Comparison of ENCODE assay signal across 10 cellular contexts in genomic region chr6:13769655-13770053, GRCh38. TPM values are rescaled to one million over a fixed set of nuclear protein-coding genes. Genes with fewer than 3 reads are reported as not detected.
DNase-seq lines count a peak whose midpoint lies in the region; ATAC-seq, FAIRE-seq and TF ChIP-seq lines count a peak whose summit lies in the region.
"Had no signal": no experiment of that assay in that cellular context is flagged by ENCODE, and none has a peak within 500 bp of the region (broad histone marks: within the 10 kb centered on the region; RNA-seq: fewer than 3 reads in every experiment).

No MANE protein-coding gene starts in this region.

- CTCF ChIA-PET in GM10248 (lab: Yijun Ruan, JAX) = interaction anchor here (1.1 kb wide), 1 partner anchor 21 kb away, joined by 4 read pairs; no protein-coding TSS in a partner anchor
- CTCF ChIA-PET in WTC11 (lab: Charles Lee) = interaction anchor here (1.0 to 2.4 kb wide), 8 partner anchors 9 to 282 kb away, joined by 3 to 9 read pairs (median 6); partner anchors contain the start of genes GFOD1 and NOL7

- no peak overlapping the region for H3K4me2 ChIP-seq in keratinocyte (ENCODE audit: control insufficient read depth, extremely low read depth, insufficient read depth, low read depth, low read length)

- no peaks in the 10 kb centered on the region for H3K27me3 Mint-ChIP-seq in WTC11 (ENCODE audit: low read depth)
- H3K27me3 Mint-ChIP-seq: activated naive CD4-positive, alpha-beta T cell treated with anti-CD3 and anti-CD28 coated beads, Interleukin-2, amount 50 U/mL, for 24 hours; CD4-positive, alpha-beta T cell had no signal

- no peaks in the 10 kb centered on the region for H3K36me3 Mint-ChIP-seq in WTC11
- H3K36me3 Mint-ChIP-seq: activated naive CD4-positive, alpha-beta T cell treated with anti-CD3 and anti-CD28 coated beads, Interleukin-2, amount 50 U/mL, for 24 hours had no signal

- no peaks in the 10 kb centered on the region for H4K20me1 ChIP-seq in keratinocyte (ENCODE audit: control insufficient read depth, extremely low read depth, insufficient read depth, low read length)

- no peak overlapping the region for H2AFZ ChIP-seq in keratinocyte (ENCODE audit: control insufficient read depth, low read length)

- H3K9me3 Mint-ChIP-seq in WTC11 = peaks cover 8% of the 10 kb centered on the region; the same call in 1 of the 2 replicates
- H3K9me3 Mint-ChIP-seq: activated naive CD4-positive, alpha-beta T cell treated with anti-CD3 and anti-CD28 coated beads, Interleukin-2, amount 50 U/mL, for 24 hours; CD4-positive, alpha-beta T cell had no signal

- POLR2A ChIA-PET in GM10248 (lab: Yijun Ruan, JAX) (no interaction called here), WTC11 (lab: Charles Lee) (interaction anchor here (0.6 kb wide), 1 partner anchor 202 kb away, joined by 3 read pairs; no protein-coding TSS in a partner anchor)

- dilution Hi-C loops in keratinocyte (cut with MboI; ENCODE audit: extremely low pct_ligation_motif_present, low sequenced_read_pairs) = no loop called here

- DNase-seq in GM10248 (ENCODE audit: extremely low spot score) (no peak), WTC11 (ENCODE audit: low spot score) (peak; percentile 65), keratinocyte (ENCODE audit: low read depth, low spot score) (no peak), small intestine (no peak), foreskin melanocyte (no peak)

- peak; percentile 58 for TF ChIP-seq CTCF in 22Rv1 (IDR thresholded peaks at IDR 0.05)
- peak; percentile 18 for TF ChIP-seq CTCF in GM10248 (IDR thresholded peaks at IDR 0.05; ENCODE audit: control extremely low read depth, extremely low read depth, low read depth, missing control alignments)
- peak; percentile 73 for TF ChIP-seq CTCF in WTC11 (IDR thresholded peaks at IDR 0.05)
- TF ChIP-seq CTCF in keratinocyte (optimal IDR thresholded peaks at IDR 0.05 in 1 of 3, IDR thresholded peaks at IDR 0.05 in 1 of 3, conservative IDR thresholded peaks at IDR 0.05 in 1 of 3; ENCODE audit: extremely low read depth in 1 of 3, insufficient read depth in 2 of 3, low read length in 3 of 3) = peak in 2 of 3 experiments; percentile 36 to 58

- H3K36me3 ChIP-seq in keratinocyte (ENCODE audit: control insufficient read depth in 2 of 2, extremely low read depth in 1 of 2, insufficient read depth in 2 of 2, low read length in 2 of 2) (no peaks in the 10 kb centered on the region), small intestine (ENCODE audit: control insufficient read depth in 2 of 2, insufficient read depth in 2 of 2, low read length in 2 of 2) (no peaks in the 10 kb centered on the region)

- peaks cover 17% of the 10 kb centered on the region for H3K4me1 Mint-ChIP-seq in WTC11

- H3K4me3 Mint-ChIP-seq in WTC11 = no peak overlapping the region
- H3K4me3 Mint-ChIP-seq: activated naive CD4-positive, alpha-beta T cell treated with anti-CD3 and anti-CD28 coated beads, Interleukin-2, amount 50 U/mL, for 24 hours; CD4-positive, alpha-beta T cell had no signal

- H3K9me3 ChIP-seq in keratinocyte (ENCODE audit: control insufficient read depth, low read depth, low read length) = no peaks in the 10 kb centered on the region
- H3K9me3 ChIP-seq in small intestine (ENCODE audit: control insufficient read depth, low read depth) = no peaks in the 10 kb centered on the region

- 88 to 92% (median 91%) methylated on average over 26 to 27 of the region's 27 CpGs for WGBS in small intestine, 3 donors

- peak; percentile 72 for ATAC-seq in WTC11
- no peak for ATAC-seq in GM19328 (IDR thresholded peaks at IDR 0.05; ENCODE audit: unreplicated experiment)
- ATAC-seq in GM21529 (IDR thresholded peaks at IDR 0.05; ENCODE audit: unreplicated experiment) = no peak

- no peak overlapping the region for H3K27ac ChIP-seq in 22Rv1
- no peak overlapping the region for H3K27ac ChIP-seq in keratinocyte (ENCODE audit: control insufficient read depth, insufficient read depth, low read length)
- no peak overlapping the region for H3K27ac ChIP-seq in small intestine (ENCODE audit: low read depth in 1 of 2, low read length in 1 of 2)

- no peak overlapping the region for H3K27ac Mint-ChIP-seq in WTC11
- H3K27ac Mint-ChIP-seq: activated naive CD4-positive, alpha-beta T cell treated with anti-CD3 and anti-CD28 coated beads, Interleukin-2, amount 50 U/mL, for 24 hours; CD4-positive, alpha-beta T cell had no signal

- FAIRE-seq in keratinocyte (lab: Jason Lieb, UNC) (no peak), small intestine (lab: Jason Lieb, UNC) (no peak)

- no peak overlapping the region for H3K4me3 ChIP-seq in keratinocyte (ENCODE audit: control insufficient read depth in 2 of 3, extremely low read depth in 1 of 3, insufficient read depth in 2 of 3, low read depth in 1 of 3, low read length in 3 of 3)
- no peak overlapping the region for H3K4me3 ChIP-seq in small intestine (ENCODE audit: low read depth in 1 of 2, low read length in 2 of 2)

- peaks cover 9% of the 10 kb centered on the region for H3K4me1 ChIP-seq in keratinocyte (ENCODE audit: control insufficient read depth, extremely low read depth, insufficient read depth, low read length)
- H3K4me1 ChIP-seq in small intestine (ENCODE audit: control insufficient read depth in 2 of 2, insufficient read depth in 1 of 2, low read depth in 1 of 2, low read length in 1 of 2) = no peaks in the 10 kb centered on the region

- H3K79me2 ChIP-seq in keratinocyte (ENCODE audit: control insufficient read depth, insufficient read depth, low read length) = no peaks in the 10 kb centered on the region

- H3K9ac ChIP-seq in keratinocyte (ENCODE audit: control insufficient read depth, extremely low read depth, insufficient read depth, low read length) = no peak overlapping the region

- no peaks in the 10 kb centered on the region for H3K9me1 ChIP-seq in keratinocyte (ENCODE audit: control insufficient read depth, extremely low read depth, insufficient read depth, low read length)

- H3K27me3 ChIP-seq in keratinocyte (ENCODE audit: control insufficient read depth, extremely low read depth, insufficient read depth, low read length) (no peaks in the 10 kb centered on the region), small intestine (ENCODE audit: control insufficient read depth in 2 of 2, insufficient read depth in 2 of 2, low read length in 2 of 2) (no peaks in the 10 kb centered on the region)

TF ChIP-seq in WTC11, 78 proteins besides CTCF, POLR2A, EP300 and RAD21 (continues in another document):
- TF ChIP-seq, protein P1, sequence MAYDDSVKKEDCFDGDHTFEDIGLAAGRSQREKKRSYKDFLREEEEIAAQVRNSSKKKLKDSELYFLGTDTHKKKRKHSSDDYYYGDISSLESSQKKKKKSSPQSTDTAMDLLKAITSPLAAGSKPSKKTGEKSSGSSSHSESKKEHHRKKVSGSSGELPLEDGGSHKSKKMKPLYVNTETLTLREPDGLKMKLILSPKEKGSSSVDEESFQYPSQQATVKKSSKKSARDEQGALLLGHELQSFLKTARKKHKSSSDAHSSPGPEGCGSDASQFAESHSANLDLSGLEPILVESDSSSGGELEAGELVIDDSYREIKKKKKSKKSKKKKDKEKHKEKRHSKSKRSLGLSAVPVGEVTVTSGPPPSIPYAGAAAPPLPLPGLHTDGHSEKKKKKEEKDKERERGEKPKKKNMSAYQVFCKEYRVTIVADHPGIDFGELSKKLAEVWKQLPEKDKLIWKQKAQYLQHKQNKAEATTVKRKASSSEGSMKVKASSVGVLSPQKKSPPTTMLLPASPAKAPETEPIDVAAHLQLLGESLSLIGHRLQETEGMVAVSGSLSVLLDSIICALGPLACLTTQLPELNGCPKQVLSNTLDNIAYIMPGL (CRISPR knock-in tag; IDR thresholded peaks at IDR 0.05) = peak; percentile 36; the same call in 1 of the 2 replicates
- TF ChIP-seq ZBTB43 (CRISPR knock-in tag; IDR thresholded peaks at IDR 0.05) = no peak

RNA-seq across cellular contexts. Expression of gene MCUR1, which starts 44.7 kb away (rescaled TPM):
- total RNA-seq in WTC11 (2021) = 28.1 to 31.6 TPM (median 30.4 TPM) in 3 replicates
- polyA plus RNA-seq in keratinocyte = 8.3 to 15.3 TPM (median 12.2 TPM) in 3 replicates
- 41.0 TPM for polyA plus RNA-seq in keratinocyte (2011; ENCODE audit: low read depth)
- polyA plus RNA-seq in keratinocyte (2011; cell fraction: cytosol; rRNA removed) = 9.6 and 15.4 TPM in 2 replicates
- 5.6 and 6.3 TPM in 2 replicates for polyA plus RNA-seq in keratinocyte (2011; cell fraction: nucleus; rRNA removed)
- 11.7 and 13.1 TPM in 2 replicates for polyA plus RNA-seq in keratinocyte (2012; ENCODE audit: low replicate concordance)
- 5.1 to 9.4 TPM (median 5.8 TPM) in 3 replicates for polyA minus RNA-seq in keratinocyte
- 9.4 TPM for polyA minus RNA-seq in keratinocyte (2011; cell fraction: cytosol; rRNA and poly(A)+ RNA removed)
- 3.4 and 4.4 TPM in 2 replicates for polyA minus RNA-seq in keratinocyte (2011; cell fraction: nucleus; rRNA and poly(A)+ RNA removed)
- polyA plus RNA-seq in small intestine = 10 to 100 TPM; 15.6 to 83.2 (median 67.8) TPM

RNA-seq across cellular contexts. Expression of gene RANBP9, which starts 58.0 kb away (rescaled TPM):
- 31.5 to 33.4 TPM (median 33.4 TPM) in 3 replicates for total RNA-seq in WTC11 (2021)
- polyA plus RNA-seq in keratinocyte (26.0 to 36.7 TPM (median 36.6 TPM) in 3 replicates), small intestine (10 to 100 TPM; 14.1 to 22.4 (median 14.6) TPM)
- 31.0 TPM for polyA plus RNA-seq in keratinocyte (2011; ENCODE audit: low read depth)
- polyA plus RNA-seq in keratinocyte (2011; cell fraction: cytosol; rRNA removed) = 30.8 and 57.5 TPM in 2 replicates
- polyA plus RNA-seq in keratinocyte (2011; cell fraction: nucleus; rRNA removed) = 44.2 and 49.2 TPM in 2 replicates
- polyA plus RNA-seq in keratinocyte (2012; ENCODE audit: low replicate concordance) = 28.8 and 46.5 TPM in 2 replicates
- 5.7 to 40.2 TPM (median 16.2 TPM) in 3 replicates for polyA minus RNA-seq in keratinocyte
- 21.1 TPM for polyA minus RNA-seq in keratinocyte (2011; cell fraction: cytosol; rRNA and poly(A)+ RNA removed)
- polyA minus RNA-seq in keratinocyte (2011; cell fraction: nucleus; rRNA and poly(A)+ RNA removed) = 11.3 and 28.2 TPM in 2 replicates

Comparison
In these comparisons a context has a peak if more than half of its experiments do, and no peak if none do; other contexts are left out.
1. CTCF ChIP-seq: peak in every context shown above with its lines; median percentile 73 in WTC11; 58 in 22Rv1; 47 in keratinocyte; 18 in GM10248.